ENCODE assay signal across 15 cellular contexts in genomic region chr1:3886691-3887090, GRCh38.
"Had no signal": no experiment of that assay in that cellular context is flagged by ENCODE, and none has a peak within 500 bp of the region (broad histone marks: within the 10 kb centered on the region; RNA-seq: fewer than 3 reads in every experiment).

No MANE protein-coding gene starts in this region.

- H3K27ac ChIP-seq: gastrocnemius medialis, heart left ventricle, suprapubic skin had no signal

- H3K4me3 ChIP-seq: gastrocnemius medialis, heart left ventricle, suprapubic skin had no signal

- ATAC-seq: activated CD4-positive, CD25-positive, alpha-beta regulatory T cell treated with anti-CD3 and anti-CD28 coated beads, Interleukin-2, amount 50 U/mL, for 24 hours; activated T-cell treated with anti-CD3 and anti-CD28 coated beads, Interleukin-2, amount 50 U/mL, for 4 hours; gastrocnemius medialis; heart left ventricle had no signal

- H3K4me1 ChIP-seq: gastrocnemius medialis, suprapubic skin had no signal

- H3K4me3 Mint-ChIP-seq: activated T-cell treated with anti-CD3 and anti-CD28 coated beads, Interleukin-2, amount 50 U/mL, for 4 hours; naive B cell had no signal

- H3K27me3 ChIP-seq: gastrocnemius medialis, heart left ventricle, suprapubic skin had no signal

- H3K9me3 Mint-ChIP-seq: activated T-cell treated with anti-CD3 and anti-CD28 coated beads, Interleukin-2, amount 50 U/mL, for 4 hours; naive B cell had no signal

- H3K9me3 ChIP-seq: gastrocnemius medialis, heart left ventricle, suprapubic skin had no signal

- H3K27me3 Mint-ChIP-seq: naive B cell had no signal

- DNase-seq: activated CD4-positive, alpha-beta T cell treated with anti-CD3 and anti-CD28 coated beads, Interleukin-2, amount 50 U/mL, for 4 hours; activated gamma-delta T cell treated with Interleukin-2 at 50 U/mL for 16 hours; activated T-cell treated with anti-CD3 and anti-CD28 coated beads, Interleukin-2, amount 50 U/mL, for 4 hours; erythroblast; gastrocnemius medialis; naive B cell; nucleus accumbens; stimulated activated CD4-positive, alpha-beta T cell treated with anti-CD3 and anti-CD28 coated beads, Interleukin-15, amount 100 ng/mL, for 24 hours; stimulated activated CD4-positive, alpha-beta T cell treated with anti-CD3 and anti-CD28 coated beads, Interleukin-4, amount 100 ng/mL, for 24 hours; stimulated activated naive CD4-positive, alpha-beta T cell treated with Interleukin-2 at 50 U/mL for 16 hours; T1000; trophoblast cell had no signal
